Comparison of ENCODE assay signal across 9 cellular contexts in genomic region chr15:74431116-74431515, GRCh38. TPM values are rescaled to one million over a fixed set of nuclear protein-coding genes. Genes with fewer than 3 reads are reported as not detected.
DNase-seq lines count a peak whose midpoint lies in the region; ATAC-seq and TF ChIP-seq lines count a peak whose summit lies in the region.
"Had no signal": no experiment of that assay in that cellular context is flagged by ENCODE, and none has a peak within 500 bp of the region (broad histone marks: within the 10 kb centered on the region; RNA-seq: fewer than 3 reads in every experiment).

No MANE protein-coding gene starts in this region.

- no peak overlapping the region for H3K27ac ChIP-seq in endodermal cell (ENCODE audit: low read depth, low read length)

- peaks cover 8% of the 10 kb centered on the region for H3K27me3 ChIP-seq in endodermal cell (ENCODE audit: control insufficient read depth, insufficient read depth, low read length, poor library complexity, severe bottlenecking)

- H3K4me1 ChIP-seq in endodermal cell (ENCODE audit: control insufficient read depth, insufficient read depth, low read length), result peaks cover 9% of the 10 kb centered on the region

- peaks cover 64% of the 10 kb centered on the region for H3K4me1 Mint-ChIP-seq in activated T-cell treated with anti-CD3 and anti-CD28 coated beads, Interleukin-2, amount 50 U/mL, for 4 hours (ENCODE audit: low read depth)
- H3K4me1 Mint-ChIP-seq in T-helper 17 cell, result peaks cover 16% of the 10 kb centered on the region
- peaks cover 90% of the 10 kb centered on the region for H3K4me1 Mint-ChIP-seq in stimulated activated naive CD8-positive, alpha-beta T cell treated with anti-CD3 and anti-CD28 coated beads, Interleukin-15, amount 100 ng/mL, for 72 hours
- H3K4me1 Mint-ChIP-seq in endodermal cell, result peaks cover 19% of the 10 kb centered on the region

- no peak overlapping the region for H3K27ac Mint-ChIP-seq in T-helper 17 cell
- H3K27ac Mint-ChIP-seq in stimulated activated naive CD8-positive, alpha-beta T cell treated with anti-CD3 and anti-CD28 coated beads, Interleukin-15, amount 100 ng/mL, for 72 hours, result peak overlapping the region; percentile 84 to 92
- no peak overlapping the region for H3K27ac Mint-ChIP-seq in endodermal cell

- TF ChIP-seq CTCF in fibroblast of mammary gland (conservative IDR thresholded peaks at IDR 0.05; ENCODE audit: control insufficient read depth, insufficient read depth, low read depth, low read length), result no peak
- no peak for TF ChIP-seq CTCF in endodermal cell (conservative IDR thresholded peaks at IDR 0.05)

- H3K4me3 Mint-ChIP-seq in activated T-cell treated with anti-CD3 and anti-CD28 coated beads, Interleukin-2, amount 50 U/mL, for 4 hours, result peak overlapping the region; percentile 94
- H3K4me3 Mint-ChIP-seq in T-helper 17 cell, result peak overlapping the region; percentile 65
- peak overlapping the region; percentile 86 to 95 for H3K4me3 Mint-ChIP-seq in stimulated activated naive CD8-positive, alpha-beta T cell treated with anti-CD3 and anti-CD28 coated beads, Interleukin-15, amount 100 ng/mL, for 72 hours
- H3K4me3 Mint-ChIP-seq in endodermal cell, result no peak overlapping the region

- H3K9me3 ChIP-seq in T-helper 17 cell (ENCODE audit: control insufficient read depth, low read length, poor library complexity, severe bottlenecking) (no peaks in the 10 kb centered on the region), endodermal cell (ENCODE audit: control insufficient read depth, low read length) (no peaks in the 10 kb centered on the region)

- ATAC-seq in activated T-cell treated with anti-CD3 and anti-CD28 coated beads, Interleukin-2, amount 50 U/mL, for 4 hours, result no peak
- no peak for ATAC-seq in T-helper 17 cell
- ATAC-seq in stimulated activated naive CD8-positive, alpha-beta T cell treated with anti-CD3 and anti-CD28 coated beads, Interleukin-15, amount 100 ng/mL, for 72 hours, result no peak

- no peaks in the 10 kb centered on the region for H3K27me3 Mint-ChIP-seq in activated T-cell treated with anti-CD3 and anti-CD28 coated beads, Interleukin-2, amount 50 U/mL, for 4 hours (ENCODE audit: low read depth)
- H3K27me3 Mint-ChIP-seq in T-helper 17 cell (no peaks in the 10 kb centered on the region), endodermal cell (ENCODE audit: insufficient read depth) (peaks cover 31% of the 10 kb centered on the region)
- no peaks in the 10 kb centered on the region for H3K27me3 Mint-ChIP-seq in stimulated activated naive CD8-positive, alpha-beta T cell treated with anti-CD3 and anti-CD28 coated beads, Interleukin-15, amount 100 ng/mL, for 72 hours

- H3K36me3 Mint-ChIP-seq in activated T-cell treated with anti-CD3 and anti-CD28 coated beads, Interleukin-2, amount 50 U/mL, for 4 hours (ENCODE audit: insufficient read depth), result peaks cover 45% of the 10 kb centered on the region
- H3K36me3 Mint-ChIP-seq in T-helper 17 cell (ENCODE audit: low read depth) (no peaks in the 10 kb centered on the region), endodermal cell (ENCODE audit: low read depth) (peaks cover 3% of the 10 kb centered on the region)

- H3K36me3 ChIP-seq in endodermal cell (ENCODE audit: control insufficient read depth, insufficient read depth, low read length), result no peaks in the 10 kb centered on the region

- WGBS in endodermal cell (ENCODE audit: insufficient coverage in 1 of 2, insufficient read length in 1 of 2), 2 experiments, result 98 to 100% methylated on average over 1 of the region's 1 CpG

- H3K9me3 Mint-ChIP-seq in activated T-cell treated with anti-CD3 and anti-CD28 coated beads, Interleukin-2, amount 50 U/mL, for 4 hours, result no peaks in the 10 kb centered on the region
- no peaks in the 10 kb centered on the region for H3K9me3 Mint-ChIP-seq in stimulated activated naive CD8-positive, alpha-beta T cell treated with anti-CD3 and anti-CD28 coated beads, Interleukin-15, amount 100 ng/mL, for 72 hours
- H3K9me3 Mint-ChIP-seq in endodermal cell, result no peaks in the 10 kb centered on the region

- H3K4me3 ChIP-seq in fibroblast of mammary gland (ENCODE audit: control insufficient read depth, low read depth, low read length) (peak overlapping the region; percentile 77), endodermal cell (ENCODE audit: low read length) (no peak overlapping the region)

- no peak overlapping the region for H3K9ac ChIP-seq in endodermal cell (ENCODE audit: extremely low read depth, low read length, poor library complexity, severe bottlenecking)

- no peak for DNase-seq in activated T-cell treated with anti-CD3 and anti-CD28 coated beads, Interleukin-2, amount 50 U/mL, for 4 hours
- DNase-seq in activated T-cell treated with anti-CD3 and anti-CD28 coated beads for 4 hours (no peak), T-helper 17 cell (no peak), fibroblast of mammary gland (ENCODE audit: low read depth) (no peak), NOMO-1 treated with DMSO at 0.1 percent for 48 hours (lab: John Stamatoyannopoulos, UW; ENCODE audit: unreplicated experiment) (no peak), endodermal cell (no peak)
- no peak for DNase-seq in stimulated activated naive CD8-positive, alpha-beta T cell treated with anti-CD3 and anti-CD28 coated beads, Interleukin-15, amount 100 ng/mL, for 72 hours
- no peak for DNase-seq in effector CD4-positive, alpha-beta T cell
- DNase-seq: NCI-H748 treated with DMSO at 0.1 percent for 48 hours had no signal

RNA-seq across cellular contexts. Expression of gene SEMA7A, which starts 2.6 kb away (rescaled TPM):
- total RNA-seq in activated T-cell treated with anti-CD3 and anti-CD28 coated beads, Interleukin-2, amount 50 U/mL, for 4 hours, result 100 to 1,000 TPM; 187 to 215 (median 195) TPM
- total RNA-seq in T-helper 17 cell (1 to 10 TPM; 2.2 to 3.6 TPM), endodermal cell (1 to 10 TPM; 8.1 to 8.2 TPM)
- polyA plus RNA-seq in endodermal cell (2013, experiment 1 of 2), result 21.8 TPM
- polyA plus RNA-seq in endodermal cell (2013, experiment 2 of 2), result 21.5 TPM

RNA-seq across cellular contexts. Expression of gene UBL7, which starts 29.8 kb away (rescaled TPM):
- total RNA-seq in activated T-cell treated with anti-CD3 and anti-CD28 coated beads, Interleukin-2, amount 50 U/mL, for 4 hours, result 10 to 100 TPM; 53.4 to 60.1 (median 59.2) TPM
- total RNA-seq in T-helper 17 cell (10 to 100 TPM; 28.0 to 28.2 TPM), endodermal cell (10 to 100 TPM; 38.5 to 52.6 TPM)
- polyA plus RNA-seq in endodermal cell (2013, experiment 1 of 2), result 62.0 TPM
- polyA plus RNA-seq in endodermal cell (2013, experiment 2 of 2), result 50.5 TPM

Comparison
In these comparisons a context has a peak if more than half of its experiments do, and no peak if none do; other contexts are left out.
1. H3K27ac Mint-ChIP-seq: peak in stimulated activated naive CD8-positive, alpha-beta T cell treated with anti-CD3 and anti-CD28 coated beads, Interleukin-15, amount 100 ng/mL, for 72 hours (2 of 2); none in T-helper 17 cell (single experiment) and endodermal cell (single experiment).
2. RNA of gene SEMA7A, which starts 2.6 kb away (total RNA-seq): 187 to 215 TPM in activated T-cell treated with anti-CD3 and anti-CD28 coated beads, Interleukin-2, amount 50 U/mL, for 4 hours; 8.1 to 8.2 TPM in endodermal cell and 2.2 to 3.6 TPM in T-helper 17 cell; every median in the first group is over 10 times any median in the second.